19 cellular contexts compared by ENCODE assay signal in the genomic region with DNA sequence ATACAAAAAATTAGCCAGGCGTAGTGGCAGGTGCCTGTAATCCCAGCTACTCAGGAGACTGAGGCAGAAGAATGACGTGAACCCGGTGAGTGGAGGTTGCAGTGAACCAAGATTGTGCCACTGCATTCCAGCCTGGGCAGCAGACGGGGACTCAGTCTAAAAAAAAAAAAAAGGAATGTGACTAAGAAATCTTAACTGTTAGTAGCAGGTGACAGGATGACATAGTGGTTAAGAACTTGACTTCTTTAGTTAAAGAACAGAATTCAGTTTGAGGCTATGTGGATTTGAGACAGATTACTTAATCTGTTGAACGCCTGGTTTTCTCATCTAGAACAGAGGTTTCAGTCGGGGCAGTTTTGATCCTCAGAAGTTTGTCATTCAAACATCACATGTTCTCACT. TPM values are rescaled to one million over a fixed set of nuclear protein-coding genes. Genes with fewer than 3 reads are reported as not detected.
DNase-seq lines count a peak whose midpoint lies in the region; ATAC-seq, FAIRE-seq and TF ChIP-seq lines count a peak whose summit lies in the region.
"Had no signal": no experiment of that assay in that cellular context is flagged by ENCODE, and none has a peak within 500 bp of the region (broad histone marks: within the 10 kb centered on the region; RNA-seq: fewer than 3 reads in every experiment).

No MANE protein-coding gene starts in this region.

- H3K4ac ChIP-seq in trophoblast cell (ENCODE audit: low read depth, low read length), result no peak overlapping the region

- H4K12ac ChIP-seq in trophoblast cell (ENCODE audit: low read depth, low read length), result no peak overlapping the region

- no peak overlapping the region for H4K8ac ChIP-seq in trophoblast cell (ENCODE audit: low read depth, low read length)

- H3K27me3 Mint-ChIP-seq in MCF 10A (ENCODE audit: insufficient read depth, unreplicated experiment), result no peaks in the 10 kb centered on the region

- H3K14ac ChIP-seq in trophoblast cell (ENCODE audit: low read length), result no peak overlapping the region

- RAD21 ChIA-PET in GM12878 (lab: Charles Lee; ENCODE audit: unreplicated experiment), result no interaction called here

- H3K4me1 Mint-ChIP-seq in MCF 10A (ENCODE audit: insufficient read depth, unreplicated experiment), result peaks cover 39% of the 10 kb centered on the region

- DNase-seq in MCF 10A (ENCODE audit: unreplicated experiment), result no peak
- no peak for DNase-seq in mammary epithelial cell
- peak; percentile 26 for DNase-seq in LHCN-M2 (ENCODE audit: low read depth)
- DNase-seq in GM12878 (ENCODE audit: low read depth, low spot score), result no peak
- peak; percentile 33 to 70 for DNase-seq in trophoblast cell
- no peak for DNase-seq in WERI-Rb-1
- DNase-seq: Caco-2, MV-4-11, NCI-H1417 treated with DMSO at 0.1 percent for 48 hours, NCI-H2029, NCI-H2171, NCI-H446 had no signal

- H2BK12ac ChIP-seq in trophoblast cell (ENCODE audit: low read length), result no peak overlapping the region

- H3K27ac ChIP-seq in mammary epithelial cell (ENCODE audit: insufficient read depth, low read depth, low read length), result no peak overlapping the region
- no peak overlapping the region for H3K27ac ChIP-seq in GM12878 (ENCODE audit: control insufficient read depth, insufficient read depth)
- H3K27ac ChIP-seq in trophoblast cell (ENCODE audit: low read depth, low read length), result no peak overlapping the region
- no peak overlapping the region for H3K27ac ChIP-seq in WERI-Rb-1
- H3K27ac ChIP-seq: HL-60 had no signal

- peak overlapping the region; percentile 98 for H3K4me3 Mint-ChIP-seq in MCF 10A (ENCODE audit: unreplicated experiment)
- H3K4me3 Mint-ChIP-seq: CD14-positive monocyte had no signal

- H3K27ac Mint-ChIP-seq in MCF 10A (ENCODE audit: low read depth, unreplicated experiment), result peak overlapping the region; percentile 100

- H3K4me3 ChIP-seq in mammary epithelial cell (replicated peaks in 1 of 3; ENCODE audit: insufficient read depth in 1 of 3, low read depth in 2 of 3, low read length in 3 of 3) (no peak overlapping the region), GM12878 (peak overlapping the region; percentile 87), trophoblast cell (ENCODE audit: low read depth, low read length) (no peak overlapping the region), WERI-Rb-1 (ENCODE audit: low read depth, low read length) (no peak overlapping the region)

- no peaks in the 10 kb centered on the region for H3K9me3 Mint-ChIP-seq in MCF 10A (ENCODE audit: unreplicated experiment)

- H3K9me3 ChIP-seq in mammary epithelial cell (replicated peaks; ENCODE audit: insufficient read depth, low read length) (no peaks in the 10 kb centered on the region), GM12878 (replicated peaks; ENCODE audit: control insufficient read depth, insufficient read depth, low read length) (peaks cover 1% of the 10 kb centered on the region; the same call in 1 of the 3 replicates), trophoblast cell (ENCODE audit: insufficient read depth, low read depth, low read length) (no peaks in the 10 kb centered on the region), WERI-Rb-1 (ENCODE audit: severe bottlenecking) (peaks cover 2% of the 10 kb centered on the region)
- H3K9me3 ChIP-seq: Caco-2 had no signal

- TF ChIP-seq POLR2A in GM12878 (IDR thresholded peaks at IDR 0.05; ENCODE audit: low read depth, low read length), result no peak
- TF ChIP-seq POLR2A in GM18505 (IDR thresholded peaks at IDR 0.05; ENCODE audit: borderline replicate concordance, extremely low read depth, insufficient read depth, insufficient read length), result no peak

- H3K4me1 ChIP-seq in mammary epithelial cell (ENCODE audit: insufficient read depth, low read length) (peaks cover 19% of the 10 kb centered on the region), GM12878 (ENCODE audit: control insufficient read depth, insufficient read depth, low read length) (peaks cover 9% of the 10 kb centered on the region; the same call in 1 of the 2 replicates), trophoblast cell (ENCODE audit: control insufficient read depth in 1 of 2, insufficient read depth in 2 of 2, low read length in 2 of 2) (peaks cover 5 to 16% of the 10 kb centered on the region in 2 experiments)

- no peak overlapping the region for H2BK5ac ChIP-seq in trophoblast cell (ENCODE audit: low read depth, low read length, poor library complexity)

- H3K9ac ChIP-seq in mammary epithelial cell (ENCODE audit: insufficient read depth, low read length), result no peak overlapping the region
- no peak overlapping the region for H3K9ac ChIP-seq in GM12878 (ENCODE audit: control insufficient read depth, insufficient read depth, low read length)
- H3K9ac ChIP-seq in trophoblast cell (ENCODE audit: low read length), result no peak overlapping the region

- CTCF ChIA-PET in MCF 10A (lab: Yijun Ruan, JAX), result no interaction called here
- CTCF ChIA-PET in mammary epithelial cell (lab: Charles Lee; ENCODE audit: low non-redundant PET), result no interaction called here
- CTCF ChIA-PET in GM12878 (lab: Yijun Ruan, JAX), result no interaction called here

- ATAC-seq in GM12878, result no peak
- no peak for ATAC-seq in GM18505 (IDR thresholded peaks at IDR 0.05; ENCODE audit: unreplicated experiment)
- no peak for ATAC-seq in GM18520 (IDR thresholded peaks at IDR 0.05; ENCODE audit: unreplicated experiment)
- ATAC-seq: Panc1 had no signal

- no peak overlapping the region for H2AK5ac ChIP-seq in trophoblast cell (ENCODE audit: low read length)

- in situ Hi-C loops in mammary epithelial cell (cut with MboI; ENCODE audit: low sequenced_read_pairs in 2 of 2) (no loop called here), GM12878 (cut with MboI) (no loop called here)

- peaks cover 32% of the 10 kb centered on the region for H3K36me3 Mint-ChIP-seq in MCF 10A (ENCODE audit: insufficient read depth, unreplicated experiment)

- no peaks in the 10 kb centered on the region for H3K36me3 ChIP-seq in mammary epithelial cell (ENCODE audit: insufficient read depth, low read length)
- H3K36me3 ChIP-seq in GM12878 (ENCODE audit: control insufficient read depth in 2 of 2, insufficient read depth in 2 of 2, low read length in 1 of 2), result peaks cover 0 to 13% of the 10 kb centered on the region in 2 experiments; a peak in 3 of 4 replicates
- H3K36me3 ChIP-seq in trophoblast cell (ENCODE audit: control insufficient read depth in 1 of 2, insufficient read depth in 2 of 2, low read length in 2 of 2), result peaks cover 10 to 18% of the 10 kb centered on the region in 2 experiments
- peaks cover 27% of the 10 kb centered on the region for H3K36me3 ChIP-seq in WERI-Rb-1

- TF ChIP-seq EP300 in GM12878 (IDR thresholded peaks at IDR 0.05; ENCODE audit: borderline replicate concordance in 1 of 2, control insufficient read depth in 1 of 2, low read depth in 2 of 2, low read length in 2 of 2), result no peak

- no peak overlapping the region for H2AFZ ChIP-seq in mammary epithelial cell (ENCODE audit: low read depth, low read length)
- no peak overlapping the region for H2AFZ ChIP-seq in GM12878 (ENCODE audit: control insufficient read depth, low read depth, low read length)
- H2AFZ ChIP-seq in trophoblast cell (ENCODE audit: insufficient read depth, low read length, poor library complexity), result no peak overlapping the region

- intact Hi-C loops in MCF 10A (cut with micrococcal nuclease), result no loop called here
- intact Hi-C loops in mammary epithelial cell (cut with micrococcal nuclease), result loop anchor here (5.0 kb wide), 1 partner anchor 94 kb away; no protein-coding TSS in a partner anchor
- intact Hi-C loops in GM12878 (cut with micrococcal nuclease; ENCODE audit: unreplicated experiment), result no loop called here

- no peak overlapping the region for H3K23ac ChIP-seq in trophoblast cell (ENCODE audit: low read length)

- POLR2A ChIA-PET in MCF 10A (lab: Yijun Ruan, JAX), result no interaction called here
- POLR2A ChIA-PET in GM12878 (lab: Charles Lee), result no interaction called here

- H3K4me2 ChIP-seq in mammary epithelial cell (ENCODE audit: insufficient read depth, low read depth, low read length) (no peak overlapping the region), GM12878 (ENCODE audit: control insufficient read depth, insufficient read depth) (peak overlapping the region; percentile 22; the same call in 1 of the 2 replicates), trophoblast cell (ENCODE audit: low read length) (no peak overlapping the region)

- peaks cover 82% of the 10 kb centered on the region for H3K79me2 ChIP-seq in mammary epithelial cell (ENCODE audit: insufficient read depth, low read length)
- H3K79me2 ChIP-seq in GM12878 (ENCODE audit: control insufficient read depth, insufficient read depth, low read length), result peaks cover 60% of the 10 kb centered on the region
- H3K79me2 ChIP-seq in trophoblast cell (ENCODE audit: control insufficient read depth, insufficient read depth, low read length, poor library complexity), result peaks cover 8% of the 10 kb centered on the region

- H3K18ac ChIP-seq in trophoblast cell (ENCODE audit: low read length), result no peak overlapping the region

- WGBS in mammary epithelial cell (ENCODE audit: low coverage, missing lambda C conversion rate), result 78% methylated on average over 6 of the region's 6 CpGs
- 92% methylated on average over 5 of the region's 6 CpGs for WGBS in GM12878 (ENCODE audit: insufficient coverage, insufficient replicate concordance, low lambda C conversion rate, missing lambda C conversion rate)
- WGBS in trophoblast cell (ENCODE audit: extremely low coverage, insufficient coverage, insufficient read length), result no CpG with 5 or more reads among the region's 6 CpGs

- no peaks in the 10 kb centered on the region for H3K27me3 ChIP-seq in mammary epithelial cell (ENCODE audit: insufficient read depth, low read length)
- H3K27me3 ChIP-seq in GM12878 (replicated peaks in 1 of 2; ENCODE audit: control insufficient read depth in 2 of 2, insufficient read depth in 2 of 2, low read length in 1 of 2), result no peaks in the 10 kb centered on the region
- no peaks in the 10 kb centered on the region for H3K27me3 ChIP-seq in trophoblast cell (ENCODE audit: insufficient read depth, low read length)
- no peaks in the 10 kb centered on the region for H3K27me3 ChIP-seq in WERI-Rb-1 (ENCODE audit: insufficient read depth, low read depth, severe bottlenecking)

- peaks cover 10% of the 10 kb centered on the region for H3K79me1 ChIP-seq in trophoblast cell (ENCODE audit: low read length)

- TF ChIP-seq RAD21 in GM12878 (IDR thresholded peaks at IDR 0.05; ENCODE audit: insufficient read depth, low read depth, low read length), result no peak

- TF ChIP-seq CTCF in MCF 10A (IDR thresholded peaks at IDR 0.05; ENCODE audit: unreplicated experiment) (no peak), mammary epithelial cell (conservative IDR thresholded peaks at IDR 0.05 in 1 of 2, IDR thresholded peaks at IDR 0.05 in 1 of 2; ENCODE audit: extremely low read depth in 1 of 2, insufficient read depth in 1 of 2, low read depth in 1 of 2, low read length in 2 of 2) (no peak), GM12878 (IDR thresholded peaks at IDR 0.05 in 2 of 3, conservative IDR thresholded peaks at IDR 0.05 in 1 of 3; ENCODE audit: control insufficient read depth in 2 of 3, extremely low read depth in 1 of 3, insufficient read depth in 1 of 3, low read depth in 3 of 3, low read length in 3 of 3) (no peak), WERI-Rb-1 (IDR thresholded peaks at IDR 0.05; ENCODE audit: low read depth, low read length) (no peak)

- dilution Hi-C loops in mammary epithelial cell (cut with HindIII; ENCODE audit: low sequenced_read_pairs), result no loop called here

- H4K20me1 ChIP-seq in mammary epithelial cell (ENCODE audit: insufficient read depth, low read length) (no peaks in the 10 kb centered on the region), GM12878 (ENCODE audit: control insufficient read depth, insufficient read depth) (no peaks in the 10 kb centered on the region)

- BruUV-seq in MCF 10A (replicated peaks; lab: Mats Ljungman, UMichigan) (no TSS peak), mammary epithelial cell (replicated peaks; lab: Mats Ljungman, UMichigan) (no TSS peak), GM12878 (replicated peaks; lab: Mats Ljungman, UMichigan) (no TSS peak)

- no peak for FAIRE-seq in GM12878 (lab: Jason Lieb, UNC)
- FAIRE-seq: GM18507, HTR-8/SVneo had no signal

- SMC1A ChIA-PET in GM12878 (lab: Charles Lee; ENCODE audit: uncharacterized antibody, unreplicated experiment), result no interaction called here

- H4K91ac ChIP-seq in trophoblast cell (ENCODE audit: low read depth, low read length), result no peak overlapping the region

- H2BK120ac ChIP-seq in trophoblast cell (ENCODE audit: insufficient read depth, low read length, poor library complexity), result no peak overlapping the region

RNA-seq across cellular contexts. Expression of a gene that starts 3.2 kb away (rescaled TPM):
- total RNA-seq in MCF 10A (2022) (23.2 and 24.4 TPM in 2 replicates), mammary epithelial cell (10 to 100 TPM; 18.5 to 20.3 TPM), LHCN-M2 (2014; rRNA removed) (12.6 and 14.9 TPM in 2 replicates), GM12878 (2014; rRNA removed) (11.3 and 15.8 TPM in 2 replicates), GM12878 (2014; rRNA removed; fragmentation: Illumina TruSeq; extraction: Trizol) (8.5 and 9.2 TPM in 2 replicates), GM12878 (2021) (16.6 and 18.5 TPM in 2 replicates)
- polyA plus RNA-seq in mammary epithelial cell (6.3 TPM), GM12878 (2011; rRNA removed) (9.2 and 10.0 TPM in 2 replicates), GM12878 (2014; fragmentation: Illumina TruSeq; extraction: Trizol) (7.0 and 7.2 TPM in 2 replicates), GM12878 (2014; fragmentation: Nextera tagmentation; extraction: Ambion mirVana) (1 to 10 TPM; 1.3 to 2.3 TPM), GM12878 (2014; rRNA removed) (12.8 and 14.1 TPM in 2 replicates), GM12878 (2016; fragmentation: Nextera tagmentation; extraction: Ambion mirVana) (10 to 100 TPM; 11.1 to 11.5 TPM)
- polyA minus RNA-seq in mammary epithelial cell, result 1.9 TPM
- polyA plus RNA-seq in LHCN-M2 (2012), result 4.9 TPM
- total RNA-seq in GM12878 (2013; cell fraction: nucleolus; rRNA removed), result 102 and 111 TPM in 2 replicates
- 4.4 TPM for polyA plus RNA-seq in GM12878 (2011; ENCODE audit: low read depth)
- polyA plus RNA-seq in GM12878 (2011; cell fraction: cytosol; rRNA removed), result 8.3 and 11.6 TPM in 2 replicates
- polyA plus RNA-seq in GM12878 (2011; cell fraction: nucleus; rRNA removed), result 35.3 and 35.5 TPM in 2 replicates
- polyA plus RNA-seq in GM12878 (2012), result 7.5 and 8.4 TPM in 2 replicates
- 11.7 and 15.8 TPM in 2 replicates for polyA minus RNA-seq in GM12878 (2011; rRNA and poly(A)+ RNA removed)
- polyA minus RNA-seq in GM12878 (2011; cell fraction: cytosol; rRNA and poly(A)+ RNA removed), result 4.7 and 6.0 TPM in 2 replicates
- polyA minus RNA-seq in GM12878 (2011; cell fraction: nucleus; rRNA and poly(A)+ RNA removed), result 27.3 and 51.9 TPM in 2 replicates
- 16.7 and 17.7 TPM in 2 replicates for polyA plus RNA-seq in trophoblast cell (2013)

RNA-seq across cellular contexts. Expression of a gene that starts 3.3 kb away (rescaled TPM):
- 17.9 TPM in 2 replicates for total RNA-seq in MCF 10A (2022)
- total RNA-seq in mammary epithelial cell, result 10 to 100 TPM; 19.6 to 94.0 TPM
- polyA plus RNA-seq in mammary epithelial cell, result 4.4 TPM
- polyA minus RNA-seq in mammary epithelial cell, result 43.7 TPM
- total RNA-seq in LHCN-M2 (2014; rRNA removed), result 24.2 and 27.3 TPM in 2 replicates
- 15.9 TPM for polyA plus RNA-seq in LHCN-M2 (2012)
- 33.3 and 40.4 TPM in 2 replicates for total RNA-seq in GM12878 (2013; cell fraction: nucleolus; rRNA removed)
- 20.3 and 23.7 TPM in 2 replicates for total RNA-seq in GM12878 (2014; rRNA removed)
- 13.0 and 13.3 TPM in 2 replicates for total RNA-seq in GM12878 (2014; rRNA removed; fragmentation: Illumina TruSeq; extraction: Trizol)
- total RNA-seq in GM12878 (2021), result 23.6 and 26.4 TPM in 2 replicates
- 7.7 TPM for polyA plus RNA-seq in GM12878 (2011; ENCODE audit: low read depth)
- polyA plus RNA-seq in GM12878 (2011; rRNA removed), result 6.1 and 7.7 TPM in 2 replicates
- polyA plus RNA-seq in GM12878 (2011; cell fraction: cytosol; rRNA removed), result 8.0 and 9.1 TPM in 2 replicates
- 17.6 and 24.8 TPM in 2 replicates for polyA plus RNA-seq in GM12878 (2011; cell fraction: nucleus; rRNA removed)
- polyA plus RNA-seq in GM12878 (2012), result 13.9 and 18.9 TPM in 2 replicates
- polyA plus RNA-seq in GM12878 (2014; fragmentation: Illumina TruSeq; extraction: Trizol), result 14.5 and 19.4 TPM in 2 replicates
- 1 to 10 TPM; 2.0 to 2.6 TPM for polyA plus RNA-seq in GM12878 (2014; fragmentation: Nextera tagmentation; extraction: Ambion mirVana)
- polyA plus RNA-seq in GM12878 (2014; rRNA removed), result 13.1 and 13.6 TPM in 2 replicates
- 10 to 100 TPM; 21.5 to 24.5 TPM for polyA plus RNA-seq in GM12878 (2016; fragmentation: Nextera tagmentation; extraction: Ambion mirVana)
- 8.2 and 9.2 TPM in 2 replicates for polyA minus RNA-seq in GM12878 (2011; rRNA and poly(A)+ RNA removed)
- polyA minus RNA-seq in GM12878 (2011; cell fraction: cytosol; rRNA and poly(A)+ RNA removed), result 3.8 and 4.0 TPM in 2 replicates
- polyA minus RNA-seq in GM12878 (2011; cell fraction: nucleus; rRNA and poly(A)+ RNA removed), result 9.6 and 10.5 TPM in 2 replicates
- 21.5 and 23.3 TPM in 2 replicates for polyA plus RNA-seq in trophoblast cell (2013)

Comparison
In these comparisons a context has a peak if more than half of its experiments do, and no peak if none do; other contexts are left out.
1. DNase-seq: peak in LHCN-M2 (single experiment) and trophoblast cell (2 of 2); none in MCF 10A (single experiment), mammary epithelial cell (single experiment), GM12878 (single experiment) and WERI-Rb-1 (single experiment).